23 cellular contexts compared by ENCODE assay signal in genomic region chr3:16455946-16456345, GRCh38.
"Had no signal": no experiment of that assay in that cellular context is flagged by ENCODE, and none has a peak within 500 bp of the region (broad histone marks: within the 10 kb centered on the region; RNA-seq: fewer than 3 reads in every experiment).

No MANE protein-coding gene starts in this region.

- DNase-seq: activated CD4-positive, alpha-beta T cell treated with anti-CD3 and anti-CD28 coated beads, Interleukin-2, amount 50 U/mL, for 1 hour; activated CD4-positive, CD25-positive, alpha-beta regulatory T cell treated with anti-CD3 and anti-CD28 coated beads, Interleukin-2, amount 50 U/mL, for 72 hours; activated CD8-positive, alpha-beta T cell treated with anti-CD3 and anti-CD28 coated beads, Interleukin-2, amount 10 ng/mL, durations not matched to agents 7 days and 5 days; activated gamma-delta T cell; activated naive CD4-positive, alpha-beta T cell treated with anti-CD3 and anti-CD28 coated beads, Interleukin-2, amount 50 U/mL, for 16 hours; activated naive CD8-positive, alpha-beta T cell treated with anti-CD3 and anti-CD28 coated beads, Interleukin-2, amount 50 U/mL, for 24 hours; body of pancreas; dermis blood vessel endothelial cell; effector memory CD4-positive, alpha-beta T cell; foreskin melanocyte; glutamatergic neuron; hippocampal formation; islet precursor cell; left cardiac atrium; naive thymus-derived CD4-positive, alpha-beta T cell; stimulated activated CD4-positive, alpha-beta T cell treated with anti-CD3 and anti-CD28 coated beads, Interleukin-1b, Interleukin-23, amount 100 ng/mL, for 48 hours; stimulated activated naive CD4-positive, alpha-beta T cell; testis; trophoblast cell; uterus had no signal

- H3K36me3 ChIP-seq: right atrium auricular region, uterus had no signal

- H3K4me3 ChIP-seq: body of pancreas, right atrium auricular region, testis, uterus had no signal

- ATAC-seq: activated CD8-positive, alpha-beta T cell treated with anti-CD3 and anti-CD28 coated beads, Interleukin-2, amount 10 ng/mL, durations not matched to agents 7 days and 5 days; activated naive CD8-positive, alpha-beta T cell treated with anti-CD3 and anti-CD28 coated beads, Interleukin-2, amount 50 U/mL, for 24 hours; body of pancreas; naive thymus-derived CD4-positive, alpha-beta T cell had no signal

- H3K27ac Mint-ChIP-seq: activated CD8-positive, alpha-beta T cell treated with anti-CD3 and anti-CD28 coated beads, Interleukin-2, amount 10 ng/mL, durations not matched to agents 7 days and 5 days; activated naive CD8-positive, alpha-beta T cell treated with anti-CD3 and anti-CD28 coated beads, Interleukin-2, amount 50 U/mL, for 24 hours; activated T-helper 1 cell treated with anti-CD3 and anti-CD28 coated beads, Interleukin-12 subunit alpha, Interleukin-12 subunit beta, Interleukin-2, Interleukin-4 antibody, amounts not matched to agents 30 ng/mL and 10 ng/mL and 1 ng/mL, durations not matched to agents 14 hours and 24 hours and 36 hours; naive thymus-derived CD4-positive, alpha-beta T cell; progenitor cell of endocrine pancreas had no signal

- H3K9me3 Mint-ChIP-seq: activated naive CD8-positive, alpha-beta T cell treated with anti-CD3 and anti-CD28 coated beads, Interleukin-2, amount 50 U/mL, for 24 hours; activated T-helper 1 cell treated with anti-CD3 and anti-CD28 coated beads, Interleukin-12 subunit alpha, Interleukin-12 subunit beta, Interleukin-2, Interleukin-4 antibody, amounts not matched to agents 30 ng/mL and 10 ng/mL and 1 ng/mL, durations not matched to agents 14 hours and 24 hours and 36 hours had no signal

- H3K4me3 Mint-ChIP-seq: activated CD8-positive, alpha-beta T cell treated with anti-CD3 and anti-CD28 coated beads, Interleukin-2, amount 10 ng/mL, durations not matched to agents 7 days and 5 days; activated naive CD8-positive, alpha-beta T cell treated with anti-CD3 and anti-CD28 coated beads, Interleukin-2, amount 50 U/mL, for 24 hours; activated T-helper 1 cell treated with anti-CD3 and anti-CD28 coated beads, Interleukin-12 subunit alpha, Interleukin-12 subunit beta, Interleukin-2, Interleukin-4 antibody, amounts not matched to agents 30 ng/mL and 10 ng/mL and 1 ng/mL, durations not matched to agents 14 hours and 24 hours and 36 hours; naive thymus-derived CD4-positive, alpha-beta T cell had no signal

- H3K4me1 ChIP-seq: body of pancreas, testis had no signal

- H3K9me3 ChIP-seq: body of pancreas, testis, uterus had no signal

- H3K27me3 Mint-ChIP-seq: activated naive CD8-positive, alpha-beta T cell treated with anti-CD3 and anti-CD28 coated beads, Interleukin-2, amount 50 U/mL, for 24 hours; naive thymus-derived CD4-positive, alpha-beta T cell had no signal

- H3K27ac ChIP-seq: body of pancreas, right atrium auricular region had no signal

- H3K27me3 ChIP-seq: body of pancreas, right atrium auricular region, testis, uterus had no signal
